ENCODE assay signal across 10 cellular contexts in genomic region chr14:29521526-29522137, GRCh38.
A peak's percentile ranks its signal among the peaks of the same experiment; 100 is the strongest.
DNase-seq lines count a peak whose midpoint lies in the region; ATAC-seq, FAIRE-seq and TF ChIP-seq lines count a peak whose summit lies in the region.
"Had no signal": no experiment of that assay in that cellular context is flagged by ENCODE, and none has a peak within 500 bp of the region (broad histone marks: within the 10 kb centered on the region; RNA-seq: fewer than 3 reads in every experiment).

No MANE protein-coding gene starts in this region.

- no peak for FAIRE-seq in GM12891 (lab: Jason Lieb, UNC)

- TF ChIP-seq CTCF in 22Rv1 (IDR thresholded peaks at IDR 0.05) (peak; percentile 73), lower lobe of right lung (IDR thresholded peaks at IDR 0.05) (no peak), gastrocnemius medialis (IDR thresholded peaks at IDR 0.05 in 4 of 5, conservative IDR thresholded peaks at IDR 0.05 in 1 of 5) (no peak)

- ATAC-seq in lower lobe of right lung (no peak), gastrocnemius medialis (no peak)

- H3K36me3 ChIP-seq in lower lobe of right lung, result no peaks in the 10 kb centered on the region
- H3K36me3 ChIP-seq in gastrocnemius medialis, result no peaks in the 10 kb centered on the region

- H3K27ac ChIP-seq in 22Rv1 (no peak overlapping the region), lower lobe of right lung (no peak overlapping the region), gastrocnemius medialis (no peak overlapping the region)

- H3K4me3 ChIP-seq in lower lobe of right lung (no peak overlapping the region), gastrocnemius medialis (no peak overlapping the region)

- H3K9me3 ChIP-seq in lower lobe of right lung, result no peaks in the 10 kb centered on the region
- H3K9me3 ChIP-seq in gastrocnemius medialis, result no peaks in the 10 kb centered on the region

- no peak for TF ChIP-seq POLR2A in GM12891 (IDR thresholded peaks at IDR 0.05; ENCODE audit: low read depth, low read length)
- TF ChIP-seq POLR2A in gastrocnemius medialis (IDR thresholded peaks at IDR 0.05), result no peak

- H3K27me3 ChIP-seq in lower lobe of right lung (ENCODE audit: low read depth), result no peaks in the 10 kb centered on the region
- no peaks in the 10 kb centered on the region for H3K27me3 ChIP-seq in gastrocnemius medialis

- intact Hi-C loops in lower lobe of right lung (cut with DNase I), result no loop called here
- intact Hi-C loops in gastrocnemius medialis (cut with DNase I; ENCODE audit: low total_unique reads), result no loop called here

- in situ Hi-C loops in gastrocnemius medialis (cut with MboI; ENCODE audit: low sequenced_read_pairs in 4 of 4), result no loop called here

- DNase-seq in GM12891 (ENCODE audit: insufficient read length, low spot score) (peak; percentile 1), NCI-H446 (lab: John Stamatoyannopoulos, UW) (peak; percentile 34 to 86), dermis blood vessel endothelial cell (peak; percentile 20), lower lobe of right lung (no peak), gastrocnemius medialis (no peak), RPMI8226 (no peak), Ammon's horn (ENCODE audit: low spot score) (no peak)
- DNase-seq: GDM1, naive B cell had no signal

- H3K4me1 ChIP-seq in lower lobe of right lung (no peaks in the 10 kb centered on the region), gastrocnemius medialis (no peaks in the 10 kb centered on the region)

TF ChIP-seq in GM12891, 5 proteins besides CTCF, POLR2A, EP300 and RAD21:
- TF ChIP-seq POU2F2 (IDR thresholded peaks at IDR 0.05; ENCODE audit: low read depth, low read length) (no peak), PAX5 (IDR thresholded peaks at IDR 0.05; ENCODE audit: insufficient read depth, low read length, severe bottlenecking) (no peak), SPI1 (IDR thresholded peaks at IDR 0.05; ENCODE audit: low read depth, low read length) (no peak), TAF1 (IDR thresholded peaks at IDR 0.05; ENCODE audit: low read depth, low read length) (no peak), POLR2AphosphoS5 (IDR thresholded peaks at IDR 0.05; ENCODE audit: low read depth, low read length) (no peak)

Comparison
In these comparisons a context has a peak if more than half of its experiments do, and no peak if none do; other contexts are left out.
1. DNase-seq: peak in GM12891 (single experiment), NCI-H446 (2 of 2) and dermis blood vessel endothelial cell (single experiment); none in lower lobe of right lung (single experiment), gastrocnemius medialis (0 of 2), RPMI8226 (single experiment) and Ammon's horn (single experiment).